In the genomic region with DNA sequence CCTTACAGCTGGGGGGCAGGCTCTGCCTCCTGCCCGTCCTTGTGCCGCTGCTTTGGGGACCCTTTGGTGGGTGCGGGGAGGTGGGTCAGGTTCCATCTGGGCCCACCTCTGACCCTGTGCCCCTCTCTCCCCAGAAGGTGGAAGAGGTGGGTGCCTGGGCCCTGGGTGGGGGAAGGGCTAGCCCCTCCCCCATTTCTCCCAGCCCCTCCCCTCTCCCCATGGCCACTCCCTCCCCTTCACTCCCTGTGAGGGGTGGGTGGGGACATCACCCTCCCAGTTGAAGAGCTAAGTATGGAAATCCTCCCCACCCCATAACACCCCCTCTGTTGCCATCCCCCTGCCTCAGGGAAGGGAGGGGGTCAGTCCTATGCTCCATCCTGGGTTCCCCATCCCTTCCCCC, we compare ENCODE assay signal across 23 cellular contexts. TPM values are rescaled to one million over a fixed set of nuclear protein-coding genes. Genes with fewer than 3 reads are reported as not detected.
A peak's percentile ranks its signal among the peaks of the same experiment; 100 is the strongest.
DNase-seq lines count a peak whose midpoint lies in the region; ATAC-seq and TF ChIP-seq lines count a peak whose summit lies in the region.
"Had no signal": no experiment of that assay in that cellular context is flagged by ENCODE, and none has a peak within 500 bp of the region (broad histone marks: within the 10 kb centered on the region; RNA-seq: fewer than 3 reads in every experiment).

No MANE protein-coding gene starts in this region.

- H3K27me3 Mint-ChIP-seq in activated CD4-positive, alpha-beta T cell treated with anti-CD3 and anti-CD28 coated beads, Interleukin-2, amount 10 ng/mL, durations not matched to agents 24 days and 14 days: no peaks in the 10 kb centered on the region
- no peaks in the 10 kb centered on the region for H3K27me3 Mint-ChIP-seq in activated T-helper 17 cell treated with anti-CD3 and anti-CD28 coated beads, Interleukin-2, amount 50 U/mL, for 72 hours
- H3K27me3 Mint-ChIP-seq: CD4-positive, alpha-beta memory T cell had no signal

- peak overlapping the region; percentile 68 for H3K27ac Mint-ChIP-seq in activated CD4-positive, alpha-beta T cell treated with anti-CD3 and anti-CD28 coated beads, Interleukin-2, amount 10 ng/mL, durations not matched to agents 24 days and 14 days
- peak overlapping the region; percentile 30 for H3K27ac Mint-ChIP-seq in activated T-helper 17 cell treated with anti-CD3 and anti-CD28 coated beads, Interleukin-2, amount 50 U/mL, for 72 hours

- no peak overlapping the region for H3K4me2 ChIP-seq in osteoblast (ENCODE audit: insufficient read depth, low read length)
- H3K4me2 ChIP-seq: BLaER1 had no signal

- no peak for TF ChIP-seq CTCF in osteoblast (IDR thresholded peaks at IDR 0.05; ENCODE audit: extremely low read depth, low read depth, low read length)

- H3K4me3 Mint-ChIP-seq in activated CD4-positive, alpha-beta T cell treated with anti-CD3 and anti-CD28 coated beads, Interleukin-2, amount 10 ng/mL, durations not matched to agents 24 days and 14 days: no peak overlapping the region
- H3K4me3 Mint-ChIP-seq in activated T-helper 17 cell treated with anti-CD3 and anti-CD28 coated beads, Interleukin-2, amount 50 U/mL, for 72 hours: no peak overlapping the region
- H3K4me3 Mint-ChIP-seq: CD4-positive, alpha-beta memory T cell had no signal

- intact Hi-C loops in activated CD4-positive, alpha-beta T cell treated with anti-CD3 and anti-CD28 coated beads, Interleukin-2, amount 10 ng/mL, durations not matched to agents 24 days and 14 days (cut with micrococcal nuclease): no loop called here

- H4K20me1 ChIP-seq in osteoblast (ENCODE audit: insufficient read depth, low read length): peaks cover 4% of the 10 kb centered on the region

- DNase-seq in activated CD4-positive, alpha-beta T cell treated with anti-CD3 and anti-CD28 coated beads, Interleukin-2, amount 10 ng/mL, durations not matched to agents 24 days and 14 days: no peak
- DNase-seq in activated CD4-positive, alpha-beta T cell treated with anti-CD3 and anti-CD28 coated beads, Interleukin-2, amount 50 U/mL, for 1 hour: no peak
- DNase-seq in iPS-NIHi11 (ENCODE audit: low spot score) (peak; percentile 49), osteoblast (ENCODE audit: insufficient read length, low spot score, missing footprints) (peak; percentile 74), NCI-H748 (lab: John Stamatoyannopoulos, UW; ENCODE audit: unreplicated experiment) (no peak)
- DNase-seq: ACHN; CD4-positive, alpha-beta memory T cell; DND-41; IMR-90; MV-4-11; NCI-H1105 treated with DMSO at 0.1 percent for 48 hours; NCI-H2029 treated with DMSO at 0.1 percent for 48 hours; NCI-H226; NCI-H524; NCI-H82; Peyer's patch had no signal

- peaks cover 2% of the 10 kb centered on the region for H3K79me2 ChIP-seq in osteoblast (ENCODE audit: insufficient read depth, low read length)

- H3K36me3 Mint-ChIP-seq in activated CD4-positive, alpha-beta T cell treated with anti-CD3 and anti-CD28 coated beads, Interleukin-2, amount 10 ng/mL, durations not matched to agents 24 days and 14 days (ENCODE audit: low read depth): peaks cover 64% of the 10 kb centered on the region
- peaks cover 82% of the 10 kb centered on the region for H3K36me3 Mint-ChIP-seq in activated T-helper 17 cell treated with anti-CD3 and anti-CD28 coated beads, Interleukin-2, amount 50 U/mL, for 72 hours (ENCODE audit: low read depth)

- H3K4me3 ChIP-seq in osteoblast (ENCODE audit: insufficient read depth, low read length): no peak overlapping the region
- H3K4me3 ChIP-seq: BLaER1, Peyer's patch had no signal

- H3K4me1 ChIP-seq in osteoblast (ENCODE audit: insufficient read depth, low read length): no peaks in the 10 kb centered on the region
- H3K4me1 ChIP-seq: Peyer's patch had no signal

- no peak overlapping the region for H3K27ac ChIP-seq in osteoblast (ENCODE audit: low read depth, low read length)
- H3K27ac ChIP-seq: 22Rv1, Peyer's patch had no signal

- H3K9me3 Mint-ChIP-seq in activated CD4-positive, alpha-beta T cell treated with anti-CD3 and anti-CD28 coated beads, Interleukin-2, amount 10 ng/mL, durations not matched to agents 24 days and 14 days: no peaks in the 10 kb centered on the region
- no peaks in the 10 kb centered on the region for H3K9me3 Mint-ChIP-seq in activated T-helper 17 cell treated with anti-CD3 and anti-CD28 coated beads, Interleukin-2, amount 50 U/mL, for 72 hours

- no peaks in the 10 kb centered on the region for H3K9me3 ChIP-seq in osteoblast (ENCODE audit: low read depth, low read length)
- H3K9me3 ChIP-seq: BLaER1, Peyer's patch had no signal

- H3K27me3 ChIP-seq in osteoblast (ENCODE audit: insufficient read depth, low read length): no peaks in the 10 kb centered on the region
- H3K27me3 ChIP-seq: BLaER1, Peyer's patch had no signal

- H3K4me1 Mint-ChIP-seq in activated CD4-positive, alpha-beta T cell treated with anti-CD3 and anti-CD28 coated beads, Interleukin-2, amount 10 ng/mL, durations not matched to agents 24 days and 14 days: peaks cover 21% of the 10 kb centered on the region
- H3K4me1 Mint-ChIP-seq in activated T-helper 17 cell treated with anti-CD3 and anti-CD28 coated beads, Interleukin-2, amount 50 U/mL, for 72 hours: peaks cover 12% of the 10 kb centered on the region

- peaks cover 49% of the 10 kb centered on the region for H3K36me3 ChIP-seq in osteoblast (ENCODE audit: insufficient read depth, low read length)

- no peak overlapping the region for H2AFZ ChIP-seq in osteoblast (ENCODE audit: low read length)

- ATAC-seq in activated T-helper 17 cell treated with anti-CD3 and anti-CD28 coated beads, Interleukin-2, amount 50 U/mL, for 72 hours (replicated peaks): no peak
- ATAC-seq in GM21737 (IDR thresholded peaks at IDR 0.05; ENCODE audit: unreplicated experiment) (no peak), GM21619 (IDR thresholded peaks at IDR 0.05; ENCODE audit: unreplicated experiment) (no peak)

RNA-seq across cellular contexts. Expression of gene ARHGEF1, which starts 14.2 kb away (rescaled TPM):
- total RNA-seq in activated CD4-positive, alpha-beta T cell treated with anti-CD3 and anti-CD28 coated beads, Interleukin-2, amount 10 ng/mL, durations not matched to agents 24 days and 14 days: 365 and 378 TPM in 2 replicates
- 100 to 1,000 TPM; 255 to 337 TPM for total RNA-seq in activated T-helper 17 cell treated with anti-CD3 and anti-CD28 coated beads, Interleukin-2, amount 50 U/mL, for 72 hours
- total RNA-seq in osteoblast: 30.6 and 31.8 TPM in 2 replicates

RNA-seq across cellular contexts. Expression of gene CD79A, which starts 20.1 kb away (rescaled TPM):
- total RNA-seq in activated CD4-positive, alpha-beta T cell treated with anti-CD3 and anti-CD28 coated beads, Interleukin-2, amount 10 ng/mL, durations not matched to agents 24 days and 14 days: 2.6 and 2.7 TPM in 2 replicates
- total RNA-seq in activated T-helper 17 cell treated with anti-CD3 and anti-CD28 coated beads, Interleukin-2, amount 50 U/mL, for 72 hours: under 1 TPM; 0.22 to 0.98 TPM
- total RNA-seq in osteoblast: 0.36 TPM in 1 of 2 replicates, not detected in the other
- total RNA-seq: IMR-90 had no signal

RNA-seq across cellular contexts. Expression of gene ERFL, which starts 31.1 kb away (rescaled TPM):
- 3.1 and 4.2 TPM in 2 replicates for total RNA-seq in activated CD4-positive, alpha-beta T cell treated with anti-CD3 and anti-CD28 coated beads, Interleukin-2, amount 10 ng/mL, durations not matched to agents 24 days and 14 days
- total RNA-seq in activated T-helper 17 cell treated with anti-CD3 and anti-CD28 coated beads, Interleukin-2, amount 50 U/mL, for 72 hours: 1 to 10 TPM in 1 of 2 donors, under 1 TPM in 1; 0.89 to 2.1 TPM
- under 0.01 TPM in 2 replicates for total RNA-seq in osteoblast
- total RNA-seq: H1, IMR-90 had no signal

RNA-seq across cellular contexts. Expression of gene RPS19, which starts 37.1 kb away (rescaled TPM):
- total RNA-seq in activated CD4-positive, alpha-beta T cell treated with anti-CD3 and anti-CD28 coated beads, Interleukin-2, amount 10 ng/mL, durations not matched to agents 24 days and 14 days: 2,909 and 2,931 TPM in 2 replicates
- total RNA-seq in activated T-helper 17 cell treated with anti-CD3 and anti-CD28 coated beads, Interleukin-2, amount 50 U/mL, for 72 hours: 1,000 to 10,000 TPM; 3,531 to 4,049 TPM
- 486 and 791 TPM in 2 replicates for total RNA-seq in osteoblast

RNA-seq across cellular contexts. Expression of gene DMRTC2, which starts 52.3 kb away (rescaled TPM):
- total RNA-seq in activated CD4-positive, alpha-beta T cell treated with anti-CD3 and anti-CD28 coated beads, Interleukin-2, amount 10 ng/mL, durations not matched to agents 24 days and 14 days: not detected in 2 replicates
- total RNA-seq in activated T-helper 17 cell treated with anti-CD3 and anti-CD28 coated beads, Interleukin-2, amount 50 U/mL, for 72 hours: not detected
- not detected in 2 replicates for total RNA-seq in osteoblast
- total RNA-seq: CD4-positive, alpha-beta memory T cell; H1; IMR-90; OCI-LY7; Peyer's patch had no signal

Comparison
In these comparisons a context has a peak if more than half of its experiments do, and no peak if none do; other contexts are left out.
1. DNase-seq: peak in iPS-NIHi11 (single experiment) and osteoblast (single experiment); none in activated CD4-positive, alpha-beta T cell treated with anti-CD3 and anti-CD28 coated beads, Interleukin-2, amount 10 ng/mL, durations not matched to agents 24 days and 14 days (single experiment), activated CD4-positive, alpha-beta T cell treated with anti-CD3 and anti-CD28 coated beads, Interleukin-2, amount 50 U/mL, for 1 hour (single experiment) and NCI-H748 (single experiment).